16 cellular contexts compared by ENCODE assay signal in the genomic region with DNA sequence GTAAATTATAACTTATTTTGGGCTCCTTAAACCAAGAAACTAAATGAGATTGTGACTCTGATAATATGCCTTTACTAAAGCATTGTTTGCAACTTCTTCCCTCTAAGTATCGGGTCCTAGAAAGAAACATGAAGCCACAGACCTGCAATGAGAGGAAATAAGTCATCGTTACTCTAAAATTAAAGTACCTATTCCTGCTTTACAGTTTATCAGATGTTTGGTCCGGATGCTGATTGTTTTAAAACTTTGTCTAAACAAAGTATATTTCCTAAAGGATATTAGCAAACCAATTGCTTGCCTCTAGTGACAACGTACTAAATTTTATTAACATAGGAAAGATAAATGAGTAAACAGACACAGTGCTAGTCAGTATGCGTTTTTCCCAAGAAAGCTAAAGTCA.
DNase-seq lines count a peak whose midpoint lies in the region; TF ChIP-seq lines count a peak whose summit lies in the region.
"Had no signal": no experiment of that assay in that cellular context is flagged by ENCODE, and none has a peak within 500 bp of the region (broad histone marks: within the 10 kb centered on the region; RNA-seq: fewer than 3 reads in every experiment).

No MANE protein-coding gene starts in this region.

- DNase-seq in SIG-M5 treated with dmso at 0.1 percent for 504 hours (lab: John Stamatoyannopoulos, UW; ENCODE audit: unreplicated experiment) (peak; percentile 46), SIG-M5 (lab: John Stamatoyannopoulos, UW) (no peak), HFFc6 (no peak), dermis blood vessel endothelial cell (peak; percentile 84), osteoblast (ENCODE audit: insufficient read length, low spot score, missing footprints) (no peak), GM13977 (ENCODE audit: low spot score) (no peak), NCI-H524 treated with DMSO at 0.1 percent for 48 hours (lab: John Stamatoyannopoulos, UW) (no peak), tibial nerve (ENCODE audit: low spot score in 2 of 2) (no peak)
- DNase-seq: activated effector memory CD4-positive, alpha-beta T cell treated with anti-CD3 and anti-CD28 coated beads, Interleukin-2, amount 50 U/mL, for 16 hours; effector memory CD8-positive, alpha-beta T cell; foreskin melanocyte; midbrain; NCI-H345; nucleus accumbens had no signal

- 67 to 71% methylated on average over 5 of the region's 5 CpGs for WGBS in tibial nerve, 2 donors

- in situ Hi-C loops in GM13977 (cut with MboI; ENCODE audit: low pct_unique_long_range_greater_than_20kb, low sequenced_read_pairs, unreplicated experiment): no loop called here

- H4K20me1 ChIP-seq in osteoblast (ENCODE audit: insufficient read depth, low read length): no peaks in the 10 kb centered on the region

- TF ChIP-seq EP300 in tibial nerve (IDR thresholded peaks at IDR 0.05): peak in 1 of 2 donors; percentile 7

- no peak overlapping the region for H3K4me2 ChIP-seq in osteoblast (ENCODE audit: insufficient read depth, low read length)

- H3K4me3 ChIP-seq in osteoblast (ENCODE audit: insufficient read depth, low read length) (no peak overlapping the region), tibial nerve (no peak overlapping the region)

- no peaks in the 10 kb centered on the region for H3K9me3 Mint-ChIP-seq in HFFc6
- H3K9me3 Mint-ChIP-seq: brain had no signal

- H2AFZ ChIP-seq in osteoblast (ENCODE audit: low read length): peak overlapping the region; percentile 45

- H3K9me3 ChIP-seq in osteoblast (ENCODE audit: low read depth, low read length): no peaks in the 10 kb centered on the region
- H3K9me3 ChIP-seq in tibial nerve: no peaks in the 10 kb centered on the region

- no peaks in the 10 kb centered on the region for H3K27me3 ChIP-seq in osteoblast (ENCODE audit: insufficient read depth, low read length)
- no peaks in the 10 kb centered on the region for H3K27me3 ChIP-seq in tibial nerve

- TF ChIP-seq CTCF in HFFc6 (IDR thresholded peaks at IDR 0.05) (no peak), osteoblast (IDR thresholded peaks at IDR 0.05; ENCODE audit: extremely low read depth, low read depth, low read length) (no peak), GM13977 (IDR thresholded peaks at IDR 0.05; ENCODE audit: extremely low read depth, insufficient read depth, missing control alignments) (no peak), tibial nerve (IDR thresholded peaks at IDR 0.05) (no peak)

- H3K36me3 Mint-ChIP-seq in HFFc6 (ENCODE audit: low read depth): no peaks in the 10 kb centered on the region
- H3K36me3 Mint-ChIP-seq: brain had no signal

- no peaks in the 10 kb centered on the region for H3K27me3 Mint-ChIP-seq in HFFc6 (ENCODE audit: insufficient read depth)
- H3K27me3 Mint-ChIP-seq: brain; effector memory CD8-positive, alpha-beta T cell had no signal

- H3K4me1 ChIP-seq in osteoblast (ENCODE audit: insufficient read depth, low read length) (peaks cover 26% of the 10 kb centered on the region), tibial nerve (peaks cover 0 to 14% (median 2%) of the 10 kb centered on the region in 4 donors)

- peak overlapping the region; percentile 69; the same call in 1 of the 2 replicates for H3K4me3 Mint-ChIP-seq in HFFc6
- H3K4me3 Mint-ChIP-seq: brain; effector memory CD8-positive, alpha-beta T cell had no signal

- H3K27ac Mint-ChIP-seq in HFFc6: peak overlapping the region; percentile 74
- H3K27ac Mint-ChIP-seq: brain; effector memory CD8-positive, alpha-beta T cell had no signal

- no peaks in the 10 kb centered on the region for H3K79me2 ChIP-seq in osteoblast (ENCODE audit: insufficient read depth, low read length)

- no peak for TF ChIP-seq POLR2A in tibial nerve (IDR thresholded peaks at IDR 0.05)

- peaks cover 59% of the 10 kb centered on the region for H3K4me1 Mint-ChIP-seq in HFFc6 (ENCODE audit: low read depth)
- H3K4me1 Mint-ChIP-seq: brain had no signal

- H3K27ac ChIP-seq in osteoblast (ENCODE audit: low read depth, low read length): peak overlapping the region; percentile 26
- peak overlapping the region in 2 of 4 donors; percentile 8 to 55 for H3K27ac ChIP-seq in tibial nerve
- H3K27ac ChIP-seq: 22Rv1 had no signal

- H3K36me3 ChIP-seq in osteoblast (ENCODE audit: insufficient read depth, low read length): no peaks in the 10 kb centered on the region
- H3K36me3 ChIP-seq in tibial nerve: no peaks in the 10 kb centered on the region

Comparison
In these comparisons a context has a peak if more than half of its experiments do, and no peak if none do; other contexts are left out.
1. DNase-seq: peak in SIG-M5 treated with dmso at 0.1 percent for 504 hours (single experiment) and dermis blood vessel endothelial cell (single experiment); none in SIG-M5 (single experiment), HFFc6 (single experiment), osteoblast (single experiment), GM13977 (single experiment), NCI-H524 treated with DMSO at 0.1 percent for 48 hours (single experiment) and tibial nerve (0 of 2).